ENCODE assay signal across 2 cellular contexts in genomic region chr3:61875976-61876671, GRCh38.
TF ChIP-seq lines count a peak whose summit lies in the region.

No MANE protein-coding gene starts in this region.

TF ChIP-seq in GM12878, 131 proteins besides CTCF, POLR2A, EP300 and RAD21:
- TF ChIP-seq ZZZ3 (IDR thresholded peaks at IDR 0.05; ENCODE audit: control insufficient read depth, insufficient read length, low read depth) (no peak), ATF7 (IDR thresholded peaks at IDR 0.05; ENCODE audit: low read depth) (peak; percentile 63; the same call in 1 of the 2 replicates)

TF ChIP-seq in liver, 16 proteins besides CTCF, POLR2A, EP300 and RAD21 (continued from another document):
- peak; percentile 62 to 71 for TF ChIP-seq HNF4A (conservative IDR thresholded peaks at IDR 0.05)
- TF ChIP-seq YY1 (IDR thresholded peaks at IDR 0.05): no peak
- TF ChIP-seq EGR1 (IDR thresholded peaks at IDR 0.05; ENCODE audit: low read depth in 2 of 2): no peak
- TF ChIP-seq, protein P1, sequence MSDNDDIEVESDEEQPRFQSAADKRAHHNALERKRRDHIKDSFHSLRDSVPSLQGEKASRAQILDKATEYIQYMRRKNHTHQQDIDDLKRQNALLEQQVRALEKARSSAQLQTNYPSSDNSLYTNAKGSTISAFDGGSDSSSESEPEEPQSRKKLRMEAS (IDR thresholded peaks at IDR 0.05): no peak
- peak; percentile 41 for TF ChIP-seq SP1 (IDR thresholded peaks at IDR 0.05)
TF ChIP-seq in liver: peak in this region for 4.
